In the genomic region with DNA sequence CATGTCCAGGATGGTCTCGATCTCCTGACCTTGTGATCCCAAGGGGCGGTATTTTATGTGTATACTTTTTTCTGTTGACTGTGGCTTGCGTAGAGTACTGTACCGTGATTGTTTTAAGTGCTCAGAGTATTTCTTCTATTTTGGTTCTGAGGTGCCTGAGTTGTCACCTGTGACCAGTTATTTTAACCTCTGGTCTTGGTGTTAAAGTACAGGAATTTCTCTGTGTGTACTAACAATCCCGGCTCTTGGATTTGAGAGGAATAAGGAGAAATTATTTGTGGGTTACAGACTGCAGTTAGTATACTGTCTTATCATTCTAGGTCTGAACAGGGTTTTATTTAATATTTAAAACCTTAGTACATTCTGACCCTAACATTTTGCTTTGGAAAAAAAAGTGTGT, we compare ENCODE assay signal across 10 cellular contexts. TPM values are rescaled to one million over a fixed set of nuclear protein-coding genes. Genes with fewer than 3 reads are reported as not detected.
DNase-seq lines count a peak whose midpoint lies in the region; ATAC-seq, FAIRE-seq and TF ChIP-seq lines count a peak whose summit lies in the region.
"Had no signal": no experiment of that assay in that cellular context is flagged by ENCODE, and none has a peak within 500 bp of the region (broad histone marks: within the 10 kb centered on the region; RNA-seq: fewer than 3 reads in every experiment).

No MANE protein-coding gene starts in this region.

- no peak for TF ChIP-seq POLR2A in GM12892 (IDR thresholded peaks at IDR 0.05; ENCODE audit: low read depth, low read length)

- H4K20me1 ChIP-seq in mammary epithelial cell (ENCODE audit: insufficient read depth, low read length), result peaks cover 2% of the 10 kb centered on the region

- TF ChIP-seq CTCF in mammary epithelial cell (conservative IDR thresholded peaks at IDR 0.05 in 1 of 2, IDR thresholded peaks at IDR 0.05 in 1 of 2; ENCODE audit: extremely low read depth in 1 of 2, insufficient read depth in 1 of 2, low read depth in 1 of 2, low read length in 2 of 2) (no peak), natural killer cell (IDR thresholded peaks at IDR 0.05) (no peak)

- H3K9me3 ChIP-seq in mammary epithelial cell (replicated peaks; ENCODE audit: insufficient read depth, low read length), result no peaks in the 10 kb centered on the region
- H3K9me3 ChIP-seq in mucosa of stomach (ENCODE audit: control insufficient read depth, low read length), result no peaks in the 10 kb centered on the region

- no peak overlapping the region for H3K27ac ChIP-seq in mammary epithelial cell (ENCODE audit: insufficient read depth, low read depth, low read length)

- CTCF ChIA-PET in mammary epithelial cell (lab: Charles Lee; ENCODE audit: low non-redundant PET), result interaction anchor here (0.7 kb wide), 1 partner anchor 11 kb away, joined by 4 read pairs; no protein-coding TSS in a partner anchor

- H2AFZ ChIP-seq in mammary epithelial cell (ENCODE audit: low read depth, low read length), result no peak overlapping the region

- peak overlapping the region; percentile 72 for H3K4me2 ChIP-seq in mammary epithelial cell (ENCODE audit: insufficient read depth, low read depth, low read length)

- H3K36me3 Mint-ChIP-seq in stimulated activated naive CD8-positive, alpha-beta T cell treated with anti-CD3 and anti-CD28 coated beads, Interleukin-15, Interleukin-2, amounts not matched to agents 100 ng/mL and 50 ng/mL, for 24 hours (ENCODE audit: low read depth), result peaks cover 30% of the 10 kb centered on the region
- no peaks in the 10 kb centered on the region for H3K36me3 Mint-ChIP-seq in natural killer cell

- H3K4me3 ChIP-seq in mammary epithelial cell (replicated peaks in 1 of 3; ENCODE audit: insufficient read depth in 1 of 3, low read depth in 2 of 3, low read length in 3 of 3) (peak overlapping the region in 2 of 3 experiments; percentile 17 to 29), mucosa of stomach (ENCODE audit: low read length) (no peak overlapping the region)

- no peaks in the 10 kb centered on the region for H3K9me3 Mint-ChIP-seq in stimulated activated naive CD8-positive, alpha-beta T cell treated with anti-CD3 and anti-CD28 coated beads, Interleukin-15, Interleukin-2, amounts not matched to agents 100 ng/mL and 50 ng/mL, for 24 hours
- H3K9me3 Mint-ChIP-seq in stimulated activated naive CD8-positive, alpha-beta T cell treated with anti-CD3 and anti-CD28 coated beads, Interleukin-15, amount 100 ng/mL, for 72 hours, result no peaks in the 10 kb centered on the region
- H3K9me3 Mint-ChIP-seq in natural killer cell, result no peaks in the 10 kb centered on the region

- intact Hi-C loops in mammary epithelial cell (cut with micrococcal nuclease) (loop anchor here (10.0 kb wide), 1 partner anchor 231 kb away; a partner anchor contains a TSS), natural killer cell (cut with micrococcal nuclease) (loop anchor here (2.0 to 5.0 kb wide), 2 partner anchors 235 to 296 kb away; a partner anchor contains a TSS)

- H3K4me1 Mint-ChIP-seq in stimulated activated naive CD8-positive, alpha-beta T cell treated with anti-CD3 and anti-CD28 coated beads, Interleukin-15, Interleukin-2, amounts not matched to agents 100 ng/mL and 50 ng/mL, for 24 hours (ENCODE audit: low read depth), result peaks cover 44% of the 10 kb centered on the region
- H3K4me1 Mint-ChIP-seq in stimulated activated naive CD8-positive, alpha-beta T cell treated with anti-CD3 and anti-CD28 coated beads, Interleukin-15, amount 100 ng/mL, for 72 hours, result peaks cover 47% of the 10 kb centered on the region
- H3K4me1 Mint-ChIP-seq in natural killer cell, result peaks cover 26 to 37% of the 10 kb centered on the region in 2 donors

- in situ Hi-C loops in mammary epithelial cell (cut with MboI; ENCODE audit: low sequenced_read_pairs in 2 of 2), result loop anchor here in 1 of 2 donors (10.0 kb wide), 1 partner anchor 231 kb away; a partner anchor contains a TSS

- ATAC-seq in stimulated activated naive CD8-positive, alpha-beta T cell treated with anti-CD3 and anti-CD28 coated beads, Interleukin-15, amount 100 ng/mL, for 72 hours, result no peak
- ATAC-seq in natural killer cell, result no peak

- H3K36me3 ChIP-seq in mammary epithelial cell (ENCODE audit: insufficient read depth, low read length), result peaks cover 3% of the 10 kb centered on the region
- H3K36me3 ChIP-seq in mucosa of stomach (ENCODE audit: control insufficient read depth, insufficient read depth, low read length), result no peaks in the 10 kb centered on the region

- H3K9ac ChIP-seq in mammary epithelial cell (ENCODE audit: insufficient read depth, low read length), result no peak overlapping the region
- peak overlapping the region; percentile 41 for H3K9ac ChIP-seq in mucosa of stomach (ENCODE audit: low read length)

- no peak overlapping the region for H3K4me3 Mint-ChIP-seq in stimulated activated naive CD8-positive, alpha-beta T cell treated with anti-CD3 and anti-CD28 coated beads, Interleukin-15, Interleukin-2, amounts not matched to agents 100 ng/mL and 50 ng/mL, for 24 hours
- H3K4me3 Mint-ChIP-seq in stimulated activated naive CD8-positive, alpha-beta T cell treated with anti-CD3 and anti-CD28 coated beads, Interleukin-15, amount 100 ng/mL, for 72 hours, result no peak overlapping the region
- no peak overlapping the region for H3K4me3 Mint-ChIP-seq in natural killer cell

- FAIRE-seq in GM12892 (lab: Jason Lieb, UNC), result no peak

- WGBS in mammary epithelial cell (ENCODE audit: low coverage, missing lambda C conversion rate), result 78% methylated on average over 5 of the region's 5 CpGs

- BruUV-seq in mammary epithelial cell (replicated peaks; lab: Mats Ljungman, UMichigan), result no TSS peak

- H3K4me1 ChIP-seq in mammary epithelial cell (ENCODE audit: insufficient read depth, low read length) (peaks cover 23% of the 10 kb centered on the region), mucosa of stomach (ENCODE audit: control insufficient read depth, insufficient read depth, low read length) (peaks cover 14% of the 10 kb centered on the region)

- H3K27ac Mint-ChIP-seq in stimulated activated naive CD8-positive, alpha-beta T cell treated with anti-CD3 and anti-CD28 coated beads, Interleukin-15, Interleukin-2, amounts not matched to agents 100 ng/mL and 50 ng/mL, for 24 hours, result peak overlapping the region; percentile 76
- peak overlapping the region in 1 of 2 donors; percentile 82 for H3K27ac Mint-ChIP-seq in stimulated activated naive CD8-positive, alpha-beta T cell treated with anti-CD3 and anti-CD28 coated beads, Interleukin-15, amount 100 ng/mL, for 72 hours
- no peak overlapping the region for H3K27ac Mint-ChIP-seq in natural killer cell

- DNase-seq in stimulated activated naive CD8-positive, alpha-beta T cell treated with anti-CD3 and anti-CD28 coated beads, Interleukin-15, amount 100 ng/mL, for 72 hours, result no peak
- no peak for DNase-seq in mammary epithelial cell
- DNase-seq in GM19240 (ENCODE audit: insufficient read length, low spot score), result no peak
- DNase-seq in dermis blood vessel endothelial cell, result no peak
- no peak for DNase-seq in natural killer cell
- no peak for DNase-seq in GM12892 (ENCODE audit: insufficient read length)
- DNase-seq: NCI-H2081; stimulated activated CD4-positive, alpha-beta T cell treated with anti-CD3 and anti-CD28 coated beads, Interleukin-2, amount 100 ng/mL, for 48 hours had no signal

- no peaks in the 10 kb centered on the region for H3K27me3 ChIP-seq in mammary epithelial cell (ENCODE audit: insufficient read depth, low read length)
- no peaks in the 10 kb centered on the region for H3K27me3 ChIP-seq in mucosa of stomach (ENCODE audit: control insufficient read depth, insufficient read depth, low read length)

- H3K79me2 ChIP-seq in mammary epithelial cell (ENCODE audit: insufficient read depth, low read length), result peaks cover 69% of the 10 kb centered on the region

- no peaks in the 10 kb centered on the region for H3K27me3 Mint-ChIP-seq in stimulated activated naive CD8-positive, alpha-beta T cell treated with anti-CD3 and anti-CD28 coated beads, Interleukin-15, Interleukin-2, amounts not matched to agents 100 ng/mL and 50 ng/mL, for 24 hours
- H3K27me3 Mint-ChIP-seq in stimulated activated naive CD8-positive, alpha-beta T cell treated with anti-CD3 and anti-CD28 coated beads, Interleukin-15, amount 100 ng/mL, for 72 hours, result no peaks in the 10 kb centered on the region
- H3K27me3 Mint-ChIP-seq in natural killer cell (ENCODE audit: low read depth in 2 of 2), result no peaks in the 10 kb centered on the region

- dilution Hi-C loops in mammary epithelial cell (cut with HindIII; ENCODE audit: low sequenced_read_pairs), result no loop called here

RNA-seq across cellular contexts. Expression of a gene that starts 2.0 kb away (rescaled TPM):
- total RNA-seq in mammary epithelial cell (10 to 100 TPM; 61.2 to 83.3 TPM), dermis blood vessel endothelial cell (70.1 and 80.0 TPM in 2 replicates), natural killer cell (100 to 1,000 TPM; 225 to 239 (median 230) TPM)
- polyA plus RNA-seq in mammary epithelial cell, result 33.0 TPM
- 131 TPM for polyA minus RNA-seq in mammary epithelial cell
- 63.3 TPM for polyA plus RNA-seq in GM12892 (2012; ENCODE audit: missing spikeins)

RNA-seq across cellular contexts. Expression of a gene that starts 43.6 kb away (rescaled TPM):
- under 1 TPM; under 0.01 to 0.54 TPM for total RNA-seq in mammary epithelial cell
- 0.07 TPM for polyA plus RNA-seq in mammary epithelial cell
- polyA minus RNA-seq in mammary epithelial cell, result not detected
- not detected in 2 replicates for total RNA-seq in dermis blood vessel endothelial cell
- total RNA-seq in natural killer cell, result not detected
- polyA plus RNA-seq in GM12892 (2012; ENCODE audit: missing spikeins), result not detected

RNA-seq across cellular contexts. Expression of a gene that starts 57.2 kb away (rescaled TPM):
- total RNA-seq in mammary epithelial cell, result 100 to 1,000 TPM in 1 of 2 donors, 10 to 100 TPM in 1; 32.5 to 116 TPM
- polyA plus RNA-seq in mammary epithelial cell, result 31.9 TPM
- 38.5 TPM for polyA minus RNA-seq in mammary epithelial cell
- total RNA-seq in dermis blood vessel endothelial cell, result 30.6 and 33.4 TPM in 2 replicates
- 1 to 10 TPM; 5.1 to 9.9 (median 7.8) TPM for total RNA-seq in natural killer cell
- polyA plus RNA-seq in GM12892 (2012; ENCODE audit: missing spikeins), result 2.1 TPM
